Comparison of ENCODE assay signal across 8 cellular contexts in genomic region chr1:1030867-1031658, GRCh38. TPM values are rescaled to one million over a fixed set of nuclear protein-coding genes. Genes with fewer than 3 reads are reported as not detected.
A peak's percentile ranks its signal among the peaks of the same experiment; 100 is the strongest.
DNase-seq lines count a peak whose midpoint lies in the region; FAIRE-seq and TF ChIP-seq lines count a peak whose summit lies in the region.
"Not testable (repeated sequence)": the region's sequence is repeated elsewhere in the genome, so short reads cannot be mapped to it uniquely, and the experiment has no call there.
"Had no signal": no experiment of that assay in that cellular context is flagged by ENCODE, and none has a peak within 500 bp of the region (broad histone marks: within the 10 kb centered on the region; RNA-seq: fewer than 3 reads in every experiment).

No MANE protein-coding gene starts in this region.

- CTCF ChIA-PET in HEK293T (lab: Yijun Ruan, JAX): interaction anchor here (0.9 kb wide), 1 partner anchor 220 kb away, joined by 3 read pairs; no protein-coding TSS in a partner anchor

- POLR2A ChIA-PET in HEK293T (lab: Yijun Ruan, JAX): interaction anchor here (1.5 kb wide), 1 partner anchor 28 kb away, joined by 4 read pairs; no protein-coding TSS in a partner anchor

- H3K4me1 ChIP-seq in endodermal cell (ENCODE audit: control insufficient read depth, insufficient read depth, low read length): not testable (repeated sequence)

- H3K9me3 Mint-ChIP-seq in endodermal cell: not testable (repeated sequence)

- not testable (repeated sequence) for H3K4me3 ChIP-seq in GM12865 (ENCODE audit: low read depth, low read length); WERI-Rb-1 (ENCODE audit: low read depth, low read length); endodermal cell (ENCODE audit: low read length)

- peaks cover 26% of the 10 kb centered on the region for H3K36me3 ChIP-seq in WERI-Rb-1
- peaks cover 16% of the 10 kb centered on the region for H3K36me3 ChIP-seq in endodermal cell (ENCODE audit: control insufficient read depth, insufficient read depth, low read length)

- H3K9me3 ChIP-seq in WERI-Rb-1 (ENCODE audit: severe bottlenecking); endodermal cell (ENCODE audit: control insufficient read depth, low read length): not testable (repeated sequence)

- peak; percentile 79 for FAIRE-seq in urothelium cell line (lab: Jason Lieb, UNC)

- not testable (repeated sequence) for H3K9ac ChIP-seq in endodermal cell (ENCODE audit: extremely low read depth, low read length, poor library complexity, severe bottlenecking)

- WGBS in endodermal cell (ENCODE audit: insufficient coverage in 1 of 2, insufficient read length in 1 of 2), 2 experiments: 70 to 78% methylated on average over 4 to 7 of the region's 7 CpGs

- DNase-seq in GM12865 (ENCODE audit: low read depth): peak; percentile 39
- not testable (repeated sequence) for DNase-seq in HEK293T (ENCODE audit: extremely low spot score); WERI-Rb-1; endodermal cell; urothelium cell line (ENCODE audit: low spot score)
- DNase-seq in midbrain (lab: John Stamatoyannopoulos, UW): peak; percentile 19

- H3K27me3 Mint-ChIP-seq in endodermal cell (ENCODE audit: insufficient read depth): peaks cover 25% of the 10 kb centered on the region

- H3K4me1 Mint-ChIP-seq in endodermal cell: peaks cover 10% of the 10 kb centered on the region

- H3K4me3 Mint-ChIP-seq in endodermal cell: not testable (repeated sequence)

- peaks cover 12% of the 10 kb centered on the region for H3K36me3 Mint-ChIP-seq in endodermal cell (ENCODE audit: low read depth)

- H3K27ac ChIP-seq in WERI-Rb-1 (peak overlapping the region; percentile 96), endodermal cell (ENCODE audit: low read depth, low read length) (peak overlapping the region; percentile 32)

- H3K27ac Mint-ChIP-seq in endodermal cell: not testable (repeated sequence)

- not testable (repeated sequence) for TF ChIP-seq CTCF in GM12865 (IDR thresholded peaks at IDR 0.05; ENCODE audit: insufficient read depth, low read depth, low read length, missing control alignments); WERI-Rb-1 (IDR thresholded peaks at IDR 0.05; ENCODE audit: low read depth, low read length); endodermal cell (conservative IDR thresholded peaks at IDR 0.05)

- not testable (repeated sequence) for H3K27me3 ChIP-seq in WERI-Rb-1 (ENCODE audit: insufficient read depth, low read depth, severe bottlenecking); endodermal cell (ENCODE audit: control insufficient read depth, insufficient read depth, low read length, poor library complexity, severe bottlenecking)

TF ChIP-seq in HEK293T, 16 proteins besides CTCF, POLR2A, EP300 and RAD21:
- peak; percentile 58; the same call in 1 of the 2 replicates for TF ChIP-seq TARDBP (IDR thresholded peaks at IDR 0.05)
TF ChIP-seq in HEK293T: peak in this region for 1; not testable (repeated sequence) for 15.

RNA-seq across cellular contexts. Expression of gene AGRN, which starts 11.1 kb away (rescaled TPM):
- total RNA-seq in endodermal cell: 100 to 1,000 TPM; 269 to 288 TPM
- 192 TPM for polyA plus RNA-seq in endodermal cell (2013, experiment 1 of 2)
- 176 TPM for polyA plus RNA-seq in endodermal cell (2013, experiment 2 of 2)
- polyA plus RNA-seq: CD8-positive, alpha-beta memory T cell had no signal

RNA-seq across cellular contexts. Expression of gene ISG15, which starts 17.8 kb away (rescaled TPM):
- 10 to 100 TPM; 46.6 to 48.4 TPM for total RNA-seq in endodermal cell
- polyA plus RNA-seq in endodermal cell (2013, experiment 1 of 2): 31.4 TPM
- polyA plus RNA-seq in endodermal cell (2013, experiment 2 of 2): 31.8 TPM

RNA-seq across cellular contexts. Expression of gene HES4, which starts 31.2 kb away (rescaled TPM):
- total RNA-seq in endodermal cell: 10 to 100 TPM; 16.1 to 19.7 TPM
- polyA plus RNA-seq in endodermal cell (2013, experiment 1 of 2): 144 TPM
- polyA plus RNA-seq in endodermal cell (2013, experiment 2 of 2): 117 TPM
- polyA plus RNA-seq: CD8-positive, alpha-beta memory T cell had no signal

RNA-seq across cellular contexts. Expression of gene RNF223, which starts 43.0 kb away (rescaled TPM):
- total RNA-seq in endodermal cell: not detected
- polyA plus RNA-seq in endodermal cell (2013, experiment 1 of 2): not detected
- polyA plus RNA-seq in endodermal cell (2013, experiment 2 of 2): not detected
- total RNA-seq: CD8-positive, alpha-beta memory T cell; Daoy had no signal
- polyA plus RNA-seq: CD8-positive, alpha-beta memory T cell had no signal

RNA-seq across cellular contexts. Expression of gene PERM1, which starts 49.2 kb away (rescaled TPM):
- not detected for total RNA-seq in endodermal cell
- polyA plus RNA-seq in endodermal cell (2013, experiment 1 of 2): not detected
- polyA plus RNA-seq in endodermal cell (2013, experiment 2 of 2): not detected
- total RNA-seq: CD8-positive, alpha-beta memory T cell; Daoy had no signal
- polyA plus RNA-seq: CD8-positive, alpha-beta memory T cell had no signal
